8 cellular contexts compared by ENCODE assay signal in genomic region chr13:75549262-75550158, GRCh38. TPM values are rescaled to one million over a fixed set of nuclear protein-coding genes. Genes with fewer than 3 reads are reported as not detected.
DNase-seq lines count a peak whose midpoint lies in the region; FAIRE-seq and TF ChIP-seq lines count a peak whose summit lies in the region.

TSS of gene UCHL3 (plus strand) at chr13:75549791. CDS start at chr13:75549821, 30 bp downstream.

- H2AFZ ChIP-seq in Loucy (ENCODE audit: low read length) = peak within 1 kb of the TSS; percentile 91

- H3K4me3 ChIP-seq in Loucy (ENCODE audit: low read length, poor library complexity, severe bottlenecking) (peak within 1 kb of the TSS; percentile 95), fibroblast of the aortic adventitia (ENCODE audit: low read depth, low read length) (peak within 1 kb of the TSS; percentile 98), stomach (peak within 1 kb of the TSS; percentile 66 to 99 (median 88))

- TF ChIP-seq POLR2A in H54 (IDR thresholded peaks at IDR 0.05; ENCODE audit: low read depth, low read length) (peak; percentile 81), stomach (IDR thresholded peaks at IDR 0.05) (no peak)

- no peak for TF ChIP-seq EP300 in stomach (IDR thresholded peaks at IDR 0.05)

- H3K4me1 ChIP-seq in ES-I3 (ENCODE audit: insufficient read depth, low read length) (no peaks in the 10 kb centered on the region), Loucy (ENCODE audit: insufficient read depth, low read length, poor library complexity, severe bottlenecking) (peaks cover 58% of the 10 kb centered on the region), stomach (peaks cover 9 to 32% (median 17%) of the 10 kb centered on the region in 4 donors)

- peaks cover 43% of the 10 kb centered on the region for H3K79me2 ChIP-seq in Loucy (ENCODE audit: insufficient read depth, low read length)

- H3K27ac Mint-ChIP-seq in nephron progenitor cell = peak within 1 kb of the TSS; percentile 100

- peak within 1 kb of the TSS; percentile 78 to 88 (median 84) for H3K27ac ChIP-seq in stomach

- intact Hi-C loops in stomach (cut with DNase I; ENCODE audit: low total_unique reads) = no loop called here

- H3K27me3 ChIP-seq in Loucy (ENCODE audit: insufficient read depth, low read length, poor library complexity, severe bottlenecking) (no peaks in the 10 kb centered on the region), stomach (no peaks in the 10 kb centered on the region)

- TF ChIP-seq CTCF in Loucy (conservative IDR thresholded peaks at IDR 0.05; ENCODE audit: low read length) = peak; percentile 81
- peak; percentile 90 for TF ChIP-seq CTCF in fibroblast of the aortic adventitia (IDR thresholded peaks at IDR 0.05; ENCODE audit: insufficient read depth, low read length)
- peak; percentile 76 for TF ChIP-seq CTCF in nephron progenitor cell (IDR thresholded peaks at IDR 0.05)
- peak in 5 of 7 experiments; percentile 78 to 96 (median 90) for TF ChIP-seq CTCF in stomach (IDR thresholded peaks at IDR 0.05)

- H3F3A ChIP-seq in Loucy (ENCODE audit: low read depth) = no peaks in the 10 kb centered on the region

- H4K20me1 ChIP-seq in Loucy (ENCODE audit: insufficient read depth, low read length, poor library complexity, severe bottlenecking) = peaks cover 34% of the 10 kb centered on the region

- no peaks in the 10 kb centered on the region for H3K27me3 Mint-ChIP-seq in nephron progenitor cell (ENCODE audit: low read depth, poor library complexity)

- peak; percentile 98 for FAIRE-seq in H54 (lab: Jason Lieb, UNC)

- WGBS in stomach, 5 donors = 0 to 1% (median 0%) methylated on average over 56 to 74 of the region's 74 CpGs

- peak within 1 kb of the TSS; percentile 96 for H3K4me3 Mint-ChIP-seq in nephron progenitor cell

- H3K4me2 ChIP-seq in Loucy (ENCODE audit: low read depth, low read length, poor library complexity, severe bottlenecking) = peak within 1 kb of the TSS; percentile 84

- no peaks in the 10 kb centered on the region for H3K9me3 Mint-ChIP-seq in nephron progenitor cell

- H3K36me3 ChIP-seq in ES-I3 (ENCODE audit: insufficient read depth, low read length) (peaks cover 3% of the 10 kb centered on the region; the same call in 1 of the 2 replicates), Loucy (ENCODE audit: insufficient read depth, low read length) (no peaks in the 10 kb centered on the region), stomach (peaks cover 0 to 13% (median 8%) of the 10 kb centered on the region in 4 donors)

- H3K4me1 Mint-ChIP-seq in nephron progenitor cell = peaks cover 31% of the 10 kb centered on the region

- H3K36me3 Mint-ChIP-seq in nephron progenitor cell (ENCODE audit: low read depth) = peaks cover 15% of the 10 kb centered on the region

- peak; percentile 86 for DNase-seq in H54 (ENCODE audit: insufficient read length, low spot score)
- DNase-seq in SHP77 (lab: John Stamatoyannopoulos, UW) = peak; percentile 88 to 93
- peak; percentile 99 for DNase-seq in activated effector memory CD4-positive, alpha-beta T cell treated with anti-CD3 and anti-CD28 coated beads, Interleukin-2, amount 50 U/mL, for 16 hours
- peak; percentile 96 for DNase-seq in fibroblast of the aortic adventitia (ENCODE audit: low read depth)
- peak; percentile 98 for DNase-seq in nephron progenitor cell
- DNase-seq in stomach = peak; percentile 98

- H3K9me3 ChIP-seq in ES-I3 (ENCODE audit: control insufficient read depth, insufficient read depth, low read length) (no peaks in the 10 kb centered on the region), Loucy (ENCODE audit: insufficient read depth, low read depth, low read length) (no peaks in the 10 kb centered on the region), stomach (no peaks in the 10 kb centered on the region)

- H3K9ac ChIP-seq in ES-I3 (ENCODE audit: low read depth, low read length) (peak within 1 kb of the TSS; percentile 87), Loucy (ENCODE audit: low read depth, low read length, poor library complexity, severe bottlenecking) (peak within 1 kb of the TSS; percentile 86)

- H3K9me2 ChIP-seq in Loucy (replicated peaks; ENCODE audit: low read depth, low read length) = no peaks in the 10 kb centered on the region

RNA-seq across cellular contexts. Expression of gene UCHL3, which starts in this region (rescaled TPM):
- 39.7 and 44.9 TPM in 2 replicates for total RNA-seq in fibroblast of the aortic adventitia (ENCODE audit: low replicate concordance)
- total RNA-seq in stomach = 10 to 100 TPM in 2 of 5 donors, 1 to 10 TPM in 2, not detected in 1; 4.1 to 23.9 (median 10.9) TPM
- polyA plus RNA-seq in stomach = 10 to 100 TPM; 38.8 to 42.2 (median 41.7) TPM

Comparison
In these comparisons a context has a peak if more than half of its experiments do, and no peak if none do; other contexts are left out.
1. Peak in every context shown above with its lines: DNase-seq, H3K4me3 ChIP-seq and H3K27ac ChIP-seq.